25 cellular contexts compared by ENCODE assay signal in the genomic region with DNA sequence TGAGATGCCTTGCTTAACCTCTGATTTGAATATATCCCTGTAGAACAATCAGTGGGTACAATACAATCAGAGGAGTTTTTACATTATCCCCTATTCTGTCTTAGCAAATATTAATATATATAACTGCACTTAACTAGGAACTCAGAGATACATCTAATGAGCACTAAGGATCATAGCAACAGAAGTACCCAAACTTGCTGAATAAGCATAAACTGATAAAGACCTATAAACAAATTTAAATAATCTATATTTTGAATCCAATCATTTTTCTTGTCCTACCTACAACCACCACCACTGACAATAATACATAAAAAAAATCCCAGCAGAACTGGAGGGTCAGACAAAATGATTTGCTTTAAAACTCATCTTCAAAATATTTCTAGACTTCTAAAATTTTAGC.
DNase-seq lines count a peak whose midpoint lies in the region; ATAC-seq, FAIRE-seq and TF ChIP-seq lines count a peak whose summit lies in the region.
"Had no signal": no experiment of that assay in that cellular context is flagged by ENCODE, and none has a peak within 500 bp of the region (broad histone marks: within the 10 kb centered on the region; RNA-seq: fewer than 3 reads in every experiment).

No MANE protein-coding gene starts in this region.

- H3K9me3 ChIP-seq in A549: no peaks in the 10 kb centered on the region
- H3K9me3 ChIP-seq in IMR-90 (ENCODE audit: control insufficient read depth, insufficient read depth, low read length): no peaks in the 10 kb centered on the region
- no peaks in the 10 kb centered on the region for H3K9me3 ChIP-seq in H1 (ENCODE audit: insufficient read depth in 2 of 2, low read depth in 1 of 2, low read length in 1 of 2)
- H3K9me3 ChIP-seq: BLaER1 treated with 17β-estradiol and CSF1 and Interleukin-3, amounts not matched to agents 10 nM and 100 nM had no signal

- H3K4me2 ChIP-seq in A549 (no peak overlapping the region), IMR-90 (ENCODE audit: low read depth, low read length) (no peak overlapping the region), H1 (ENCODE audit: insufficient read depth in 1 of 2, low read depth in 2 of 2, low read length in 2 of 2) (no peak overlapping the region)
- H3K4me2 ChIP-seq: BLaER1 treated with 17β-estradiol and CSF1 and Interleukin-3, amounts not matched to agents 10 nM and 100 nM had no signal

- H3K9me1 ChIP-seq in IMR-90 (ENCODE audit: insufficient read depth, low read length): peaks cover 2% of the 10 kb centered on the region

- no peak overlapping the region for H3K4me3 ChIP-seq in A549
- no peak overlapping the region for H3K4me3 ChIP-seq in IMR-90 (ENCODE audit: insufficient read depth, low read depth, low read length)
- H3K4me3 ChIP-seq in H1 (ENCODE audit: extremely low read depth in 1 of 4, insufficient read depth in 2 of 4, low read depth in 3 of 4, low read length in 4 of 4): no peak overlapping the region
- H3K4me3 ChIP-seq: BLaER1 treated with 17β-estradiol and CSF1 and Interleukin-3, amounts not matched to agents 10 nM and 100 nM; GM12878 had no signal

- no peaks in the 10 kb centered on the region for H3K79me2 ChIP-seq in H1 (ENCODE audit: control insufficient read depth in 1 of 2, insufficient read depth in 2 of 2, low read length in 2 of 2)

- H3K56ac ChIP-seq in IMR-90 (ENCODE audit: extremely low read depth, insufficient read depth, low read length) (no peak overlapping the region), H1 (replicated peaks; ENCODE audit: insufficient read length, low read depth, low read length) (no peak overlapping the region)

- no peak overlapping the region for H2AK9ac ChIP-seq in IMR-90 (replicated peaks; ENCODE audit: low read depth, low read length, poor library complexity)

- POLR2A ChIA-PET in A549 (lab: Yijun Ruan, JAX): no interaction called here
- POLR2A ChIA-PET in IMR-90 (lab: Charles Lee; ENCODE audit: unreplicated experiment): no interaction called here
- POLR2A ChIA-PET in H1 (lab: Charles Lee; ENCODE audit: partially characterized antibody): no interaction called here
- POLR2A ChIA-PET in activated CD8-positive, alpha-beta T cell treated with anti-CD3 and anti-CD28 coated beads, Interleukin-2, amount 10 ng/mL, durations not matched to agents 7 days and 5 days (lab: Charles Lee): no interaction called here

- FAIRE-seq in A549 (lab: Jason Lieb, UNC) (no peak), H1 (lab: Jason Lieb, UNC) (no peak)
- FAIRE-seq: A204.1, GM12878, GM12892, GM18507 had no signal

- DNase-seq in A549 (ENCODE audit: low read depth in 1 of 2, low spot score in 1 of 2) (no peak), IMR-90 (no peak), H1 (ENCODE audit: low read depth in 1 of 2, low spot score in 2 of 2) (no peak), KBM-7 (no peak), COLO829 (ENCODE audit: low spot score) (no peak)
- no peak for DNase-seq in activated CD8-positive, alpha-beta T cell treated with anti-CD3 and anti-CD28 coated beads, Interleukin-2, amount 10 ng/mL, durations not matched to agents 7 days and 5 days
- DNase-seq: 8988T; AML-193; CD4-positive, alpha-beta T cell; CD8-positive, alpha-beta T cell; COR-L47; DMS 273 treated with DMSO at 0.1 percent for 48 hours; DMS153; DMS53; DMS79; DND-41; EL; GDM1 had no signal

- peaks cover 4% of the 10 kb centered on the region for H3K27me3 Mint-ChIP-seq in activated CD8-positive, alpha-beta T cell treated with anti-CD3 and anti-CD28 coated beads, Interleukin-2, amount 10 ng/mL, durations not matched to agents 7 days and 5 days (ENCODE audit: low read depth)

- TF ChIP-seq RAD21 in A549 (conservative IDR thresholded peaks at IDR 0.05 in 1 of 2, IDR thresholded peaks at IDR 0.05 in 1 of 2) (no peak), IMR-90 (IDR thresholded peaks at IDR 0.05; ENCODE audit: low read length) (no peak), H1 (IDR thresholded peaks at IDR 0.05 in 1 of 2, conservative IDR thresholded peaks at IDR 0.05 in 1 of 2; ENCODE audit: low read depth in 2 of 2, low read length in 2 of 2) (no peak)

- H3K18ac ChIP-seq in IMR-90 (ENCODE audit: low read depth, low read length) (no peak overlapping the region), H1 (ENCODE audit: extremely low read depth, low read length) (no peak overlapping the region)

- no peak overlapping the region for H3K27ac Mint-ChIP-seq in activated CD8-positive, alpha-beta T cell treated with anti-CD3 and anti-CD28 coated beads, Interleukin-2, amount 10 ng/mL, durations not matched to agents 7 days and 5 days
- H3K27ac Mint-ChIP-seq: B cell; CD4-positive, alpha-beta T cell; CD8-positive, alpha-beta T cell had no signal

- no peak for TF ChIP-seq CTCF in A549 (IDR thresholded peaks at IDR 0.05)
- TF ChIP-seq CTCF in IMR-90 (conservative IDR thresholded peaks at IDR 0.05; ENCODE audit: low read depth, low read length): no peak
- no peak for TF ChIP-seq CTCF in H1 (IDR thresholded peaks at IDR 0.05; ENCODE audit: control extremely low read depth in 1 of 3, insufficient read depth in 1 of 3, low read depth in 1 of 3, low read length in 3 of 3)

- no peak overlapping the region for H4K91ac ChIP-seq in IMR-90 (ENCODE audit: insufficient read depth, low read depth, low read length)
- no peak overlapping the region for H4K91ac ChIP-seq in H1 (replicated peaks; ENCODE audit: insufficient read length, low read length)

- H3K4me1 ChIP-seq in A549 (no peaks in the 10 kb centered on the region), IMR-90 (ENCODE audit: control insufficient read depth, insufficient read depth, low read length) (0 out of 2 replicates have a peak, but pooled peaks cover 2% of the 10 kb centered on the region), H1 (replicated peaks in 1 of 4; ENCODE audit: control insufficient read depth in 3 of 4, insufficient read depth in 4 of 4, low read length in 3 of 4) (0 out of 7 replicates have a peak, but pooled peaks cover 0 to 1% (median 0%) of the 10 kb centered on the region in 4 experiments)
- H3K4me1 ChIP-seq: BLaER1 treated with 17β-estradiol and CSF1 and Interleukin-3, amounts not matched to agents 10 nM and 100 nM had no signal

- H2BK15ac ChIP-seq in IMR-90 (ENCODE audit: low read depth, low read length): no peak overlapping the region
- H2BK15ac ChIP-seq in H1 (ENCODE audit: low read length): no peak overlapping the region

- intact Hi-C loops in IMR-90 (cut with micrococcal nuclease): no loop called here

- no peaks in the 10 kb centered on the region for H3K79me1 ChIP-seq in IMR-90 (ENCODE audit: low read depth in 1 of 2, low read length in 2 of 2)
- H3K79me1 ChIP-seq in H1 (ENCODE audit: low read depth, low read length): no peaks in the 10 kb centered on the region

- TF ChIP-seq EP300 in A549 (IDR thresholded peaks at IDR 0.05): no peak
- TF ChIP-seq EP300 in H1 (IDR thresholded peaks at IDR 0.05; ENCODE audit: borderline replicate concordance in 1 of 2, low read depth in 2 of 2, low read length in 2 of 2): no peak

- H3K23ac ChIP-seq in IMR-90 (ENCODE audit: low read depth, low read length) (no peak overlapping the region), H1 (ENCODE audit: insufficient read length) (no peak overlapping the region)

- H2BK12ac ChIP-seq in H1 (ENCODE audit: low read depth, low read length): no peak overlapping the region

- no peak for TF ChIP-seq POLR2A in A549 (IDR thresholded peaks at IDR 0.05; ENCODE audit: low read length)
- no peak for TF ChIP-seq POLR2A in IMR-90 (IDR thresholded peaks at IDR 0.05; ENCODE audit: low read depth, low read length)
- no peak for TF ChIP-seq POLR2A in H1 (IDR thresholded peaks at IDR 0.05; ENCODE audit: control extremely low read depth in 1 of 2, low read depth in 2 of 2, low read length in 2 of 2)

- H2BK20ac ChIP-seq in IMR-90 (ENCODE audit: low read depth, low read length) (no peak overlapping the region), H1 (ENCODE audit: low read length) (no peak overlapping the region)

- in situ Hi-C loops in IMR-90 (cut with MboI; ENCODE audit: low sequenced_read_pairs): no loop called here
- in situ Hi-C loops in KBM-7 (cut with MboI; ENCODE audit: low pct_unique_long_range_greater_than_20kb, low sequenced_read_pairs): no loop called here

- H3K9me3 Mint-ChIP-seq in activated CD8-positive, alpha-beta T cell treated with anti-CD3 and anti-CD28 coated beads, Interleukin-2, amount 10 ng/mL, durations not matched to agents 7 days and 5 days (ENCODE audit: insufficient read depth): no peaks in the 10 kb centered on the region
- H3K9me3 Mint-ChIP-seq: CD4-positive, alpha-beta T cell; CD8-positive, alpha-beta T cell had no signal

- H3K27me3 ChIP-seq in IMR-90 (ENCODE audit: control insufficient read depth, insufficient read depth, low read length): no peaks in the 10 kb centered on the region
- H3K27me3 ChIP-seq in H1 (replicated peaks in 1 of 4; ENCODE audit: control insufficient read depth in 3 of 4, extremely low read depth in 1 of 4, insufficient read depth in 3 of 4, low read length in 3 of 4): no peaks in the 10 kb centered on the region
- H3K27me3 ChIP-seq: BLaER1 treated with 17β-estradiol and CSF1 and Interleukin-3, amounts not matched to agents 10 nM and 100 nM had no signal

- H4K5ac ChIP-seq in IMR-90 (ENCODE audit: low read depth, low read length): no peak overlapping the region
- H4K5ac ChIP-seq in H1 (ENCODE audit: insufficient read length, low read depth, low read length): no peak overlapping the region

- no peak overlapping the region for H2AFZ ChIP-seq in IMR-90 (replicated peaks; ENCODE audit: low read length, poor library complexity)
- H2AFZ ChIP-seq in H1 (ENCODE audit: low read length): no peak overlapping the region

- H4K8ac ChIP-seq in IMR-90 (ENCODE audit: low read depth in 2 of 2, low read length in 2 of 2) (no peak overlapping the region), H1 (ENCODE audit: extremely low read depth, insufficient read depth, low read length) (no peak overlapping the region)

- H3K27ac ChIP-seq in A549 (no peak overlapping the region), IMR-90 (ENCODE audit: insufficient read depth, low read length) (no peak overlapping the region), H1 (ENCODE audit: low read depth, low read length) (no peak overlapping the region)
- H3K27ac ChIP-seq: BLaER1 treated with 17β-estradiol and CSF1 and Interleukin-3, amounts not matched to agents 10 nM and 100 nM; C4-2B had no signal

- H2BK120ac ChIP-seq in IMR-90 (ENCODE audit: low read depth, low read length) (no peak overlapping the region), H1 (replicated peaks; ENCODE audit: low read depth, low read length) (no peak overlapping the region)

- H3K4me1 Mint-ChIP-seq in activated CD8-positive, alpha-beta T cell treated with anti-CD3 and anti-CD28 coated beads, Interleukin-2, amount 10 ng/mL, durations not matched to agents 7 days and 5 days (ENCODE audit: low read depth): no peaks in the 10 kb centered on the region
- H3K4me1 Mint-ChIP-seq: B cell had no signal

- H3K36me3 Mint-ChIP-seq in activated CD8-positive, alpha-beta T cell treated with anti-CD3 and anti-CD28 coated beads, Interleukin-2, amount 10 ng/mL, durations not matched to agents 7 days and 5 days (ENCODE audit: low read depth): peaks cover 22% of the 10 kb centered on the region
- H3K36me3 Mint-ChIP-seq: CD8-positive, alpha-beta T cell had no signal

- H4K20me1 ChIP-seq in IMR-90 (ENCODE audit: insufficient read depth, low read length) (no peaks in the 10 kb centered on the region), H1 (replicated peaks in 1 of 2; ENCODE audit: control insufficient read depth in 1 of 2, insufficient read depth in 2 of 2, low read length in 2 of 2) (no peaks in the 10 kb centered on the region)
- H4K20me1 ChIP-seq: BLaER1 treated with 17β-estradiol and CSF1 and Interleukin-3, amounts not matched to agents 10 nM and 100 nM had no signal

- BruUV-seq in IMR-90 (replicated peaks; lab: Mats Ljungman, UMichigan): no TSS peak

- no peak overlapping the region for H3K4me3 Mint-ChIP-seq in activated CD8-positive, alpha-beta T cell treated with anti-CD3 and anti-CD28 coated beads, Interleukin-2, amount 10 ng/mL, durations not matched to agents 7 days and 5 days
- H3K4me3 Mint-ChIP-seq: B cell; CD4-positive, alpha-beta T cell; CD8-positive, alpha-beta T cell had no signal

- dilution Hi-C loops in IMR-90 (cut with HindIII; ENCODE audit: low sequenced_read_pairs, unreplicated experiment): no loop called here

- H3K4ac ChIP-seq in IMR-90 (ENCODE audit: low read depth, low read length) (no peak overlapping the region), H1 (replicated peaks; ENCODE audit: insufficient read length, low read depth, low read length) (no peak overlapping the region)

- CTCF ChIA-PET in A549 (lab: Yijun Ruan, JAX): no interaction called here
- CTCF ChIA-PET in IMR-90 (lab: Yijun Ruan, JAX): no interaction called here
- CTCF ChIA-PET in H1 (lab: Charles Lee; ENCODE audit: partially characterized antibody): interaction anchor here (2.6 kb wide), 1 partner anchor 10 kb away, joined by 10 read pairs; no protein-coding TSS in a partner anchor
- CTCF ChIA-PET in activated CD8-positive, alpha-beta T cell treated with anti-CD3 and anti-CD28 coated beads, Interleukin-2, amount 10 ng/mL, durations not matched to agents 7 days and 5 days (lab: Charles Lee): no interaction called here

- H3K9ac ChIP-seq in IMR-90 (ENCODE audit: low read depth, low read length): no peak overlapping the region
- no peak overlapping the region for H3K9ac ChIP-seq in H1 (replicated peaks in 1 of 4; ENCODE audit: extremely low read depth in 1 of 4, low read depth in 3 of 4, low read length in 3 of 4)
- H3K9ac ChIP-seq: BLaER1 treated with 17β-estradiol and CSF1 and Interleukin-3, amounts not matched to agents 10 nM and 100 nM had no signal

- no peaks in the 10 kb centered on the region for H3K36me3 ChIP-seq in IMR-90 (ENCODE audit: control insufficient read depth, insufficient read depth, low read length)
- no peaks in the 10 kb centered on the region for H3K36me3 ChIP-seq in H1 (ENCODE audit: control insufficient read depth in 2 of 4, insufficient read depth in 4 of 4, low read length in 3 of 4)

- H2BK5ac ChIP-seq in IMR-90 (ENCODE audit: low read depth, low read length, poor library complexity, severe bottlenecking) (no peak overlapping the region), H1 (ENCODE audit: low read depth, low read length) (no peak overlapping the region)

- H2AK5ac ChIP-seq in IMR-90 (ENCODE audit: low read depth, low read length) (no peak overlapping the region), H1 (ENCODE audit: low read depth, low read length) (no peak overlapping the region)

- H3K14ac ChIP-seq in IMR-90 (replicated peaks; ENCODE audit: low read depth, low read length) (no peak overlapping the region), H1 (ENCODE audit: insufficient read length) (no peak overlapping the region)

- no peaks in the 10 kb centered on the region for H3K23me2 ChIP-seq in H1 (ENCODE audit: low read depth, low read length)

- ATAC-seq in A549: no peak
- no peak for ATAC-seq in IMR-90 (ENCODE audit: low read depth)
- no peak for ATAC-seq in activated CD8-positive, alpha-beta T cell treated with anti-CD3 and anti-CD28 coated beads, Interleukin-2, amount 10 ng/mL, durations not matched to agents 7 days and 5 days
- ATAC-seq: CD8-positive, alpha-beta T cell; GM12878 had no signal

Comparison
In these comparisons a context has a peak if more than half of its experiments do, and no peak if none do; other contexts are left out.
1. Of the 18 proteins assayed by ChIP-seq in both H1 and A549: peak only in H1: none; only in A549: none; in both: MAFK; in neither: 17.